ENCODE assay signal across 8 cellular contexts in the genomic region with DNA sequence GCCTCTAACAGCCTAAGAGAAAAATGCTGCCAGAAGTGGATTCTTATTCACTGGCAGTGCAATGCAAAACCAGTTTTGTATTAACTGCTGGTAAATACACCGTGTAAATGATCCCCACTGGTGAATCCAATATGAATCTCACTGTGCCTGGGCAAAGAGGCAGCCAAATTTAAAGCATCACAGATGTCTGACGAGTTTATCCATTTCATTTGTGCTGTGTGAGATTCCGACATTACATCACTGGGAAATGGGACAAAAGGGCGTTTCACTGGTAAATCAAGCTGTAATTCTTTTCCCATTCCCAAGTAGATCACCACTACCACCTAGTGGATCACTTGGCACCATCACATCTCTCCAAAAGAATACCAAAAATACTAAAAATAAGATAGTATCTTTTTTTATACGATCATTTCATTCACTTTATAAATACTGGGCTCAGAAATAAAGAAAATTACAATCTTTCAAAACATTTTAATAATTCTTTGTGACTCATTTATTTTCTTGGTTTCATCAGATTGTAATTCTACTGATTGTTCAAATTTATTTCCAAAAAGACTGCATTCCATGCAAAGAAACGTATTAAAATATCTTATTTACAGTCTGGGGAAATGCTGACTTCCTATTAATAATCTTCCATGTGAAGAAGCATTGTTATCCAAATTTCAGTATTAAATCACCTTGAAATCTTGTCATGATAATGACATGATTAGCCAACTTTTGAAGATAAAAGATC.
A peak's percentile ranks its signal among the peaks of the same experiment; 100 is the strongest.
DNase-seq lines count a peak whose midpoint lies in the region; ATAC-seq and TF ChIP-seq lines count a peak whose summit lies in the region.

No MANE protein-coding gene starts in this region.

- no peak overlapping the region for H3K4me3 ChIP-seq in epithelial cell of esophagus (ENCODE audit: low read length)

- no peaks in the 10 kb centered on the region for H3K4me1 Mint-ChIP-seq in natural killer cell treated with Interleukin-12 subunit alpha and Interleukin-12 subunit beta and Interleukin-15 and Interleukin-18, amount 100 ng/mL, for 72 hours (ENCODE audit: low read depth in 2 of 2)

- no peaks in the 10 kb centered on the region for H3K36me3 Mint-ChIP-seq in natural killer cell treated with Interleukin-12 subunit alpha and Interleukin-12 subunit beta and Interleukin-15 and Interleukin-18, amount 100 ng/mL, for 72 hours

- no peak overlapping the region for H3K4me3 Mint-ChIP-seq in natural killer cell treated with Interleukin-12 subunit alpha and Interleukin-12 subunit beta and Interleukin-15 and Interleukin-18, amount 100 ng/mL, for 72 hours

- H3K9me3 Mint-ChIP-seq in natural killer cell treated with Interleukin-12 subunit alpha and Interleukin-12 subunit beta and Interleukin-15 and Interleukin-18, amount 100 ng/mL, for 72 hours: no peaks in the 10 kb centered on the region

- DNase-seq in GM04503 (ENCODE audit: low read depth) (peak; percentile 31), NCI-H748 (lab: John Stamatoyannopoulos, UW; ENCODE audit: unreplicated experiment) (peak; percentile 56), epithelial cell of esophagus (ENCODE audit: low read depth) (peak; percentile 66), omental fat pad (ENCODE audit: low spot score) (no peak)
- no peak for DNase-seq in central memory CD4-positive, alpha-beta T cell
- no peak for DNase-seq in natural killer cell treated with Interleukin-12 subunit alpha and Interleukin-12 subunit beta and Interleukin-15 and Interleukin-18, amount 100 ng/mL, for 72 hours (ENCODE audit: low spot score)

- no peaks in the 10 kb centered on the region for H3K27me3 Mint-ChIP-seq in natural killer cell treated with Interleukin-12 subunit alpha and Interleukin-12 subunit beta and Interleukin-15 and Interleukin-18, amount 100 ng/mL, for 72 hours

- TF ChIP-seq CTCF in epithelial cell of esophagus (IDR thresholded peaks at IDR 0.05; ENCODE audit: insufficient read depth, low read depth, low read length, missing control alignments) (peak; percentile 72), omental fat pad (IDR thresholded peaks at IDR 0.05) (no peak)

- H3K27ac Mint-ChIP-seq in natural killer cell treated with Interleukin-12 subunit alpha and Interleukin-12 subunit beta and Interleukin-15 and Interleukin-18, amount 100 ng/mL, for 72 hours: no peak overlapping the region

- ATAC-seq in omental fat pad (ENCODE audit: low FRiP score): peak; percentile 41
- ATAC-seq in GM18511 (IDR thresholded peaks at IDR 0.05; ENCODE audit: unreplicated experiment): no peak
- no peak for ATAC-seq in GM18867 (IDR thresholded peaks at IDR 0.05; ENCODE audit: unreplicated experiment)
- ATAC-seq in natural killer cell treated with Interleukin-12 subunit alpha and Interleukin-12 subunit beta and Interleukin-15 and Interleukin-18, amount 100 ng/mL, for 72 hours: no peak

Comparison
In these comparisons a context has a peak if more than half of its experiments do, and no peak if none do; other contexts are left out.
1. DNase-seq: peak in GM04503 (single experiment), NCI-H748 (single experiment) and epithelial cell of esophagus (single experiment); none in omental fat pad (single experiment), central memory CD4-positive, alpha-beta T cell (single experiment) and natural killer cell treated with Interleukin-12 subunit alpha and Interleukin-12 subunit beta and Interleukin-15 and Interleukin-18, amount 100 ng/mL, for 72 hours (single experiment).